ENCODE assay signal across 8 cellular contexts in genomic region chr3:129305592-129306091, GRCh38. TPM values are rescaled to one million over a fixed set of nuclear protein-coding genes. Genes with fewer than 3 reads are reported as not detected.
A peak's percentile ranks its signal among the peaks of the same experiment; 100 is the strongest.
DNase-seq lines count a peak whose midpoint lies in the region; ATAC-seq and TF ChIP-seq lines count a peak whose summit lies in the region.

No MANE protein-coding gene starts in this region.

- peaks cover 4% of the 10 kb centered on the region for H3K36me3 ChIP-seq in A673 (ENCODE audit: insufficient read depth, low read length, poor library complexity, severe bottlenecking)
- peaks cover 4% of the 10 kb centered on the region; the same call in 1 of the 2 replicates for H3K36me3 ChIP-seq in GM23248 (ENCODE audit: low read depth)
- no peaks in the 10 kb centered on the region for H3K36me3 ChIP-seq in OCI-LY3 (replicated peaks; ENCODE audit: low read depth, low read length)
- H3K36me3 ChIP-seq in thoracic aorta, result peaks cover 12% of the 10 kb centered on the region

- H4K20me1 ChIP-seq in GM23248 (ENCODE audit: insufficient read depth) (no peaks in the 10 kb centered on the region), OCI-LY3 (ENCODE audit: insufficient read depth, low read length) (no peaks in the 10 kb centered on the region)

- H3K79me2 ChIP-seq in GM23248 (ENCODE audit: insufficient read depth) (no peaks in the 10 kb centered on the region), OCI-LY3 (ENCODE audit: low read length) (no peaks in the 10 kb centered on the region)

- peak; percentile 94 for ATAC-seq in thoracic aorta (ENCODE audit: insufficient number of reproducible peaks, low FRiP score, low read depth)

- 44 to 46% methylated on average over 26 of the region's 26 CpGs for WGBS in GM23248 (ENCODE audit: low coverage in 1 of 2, low lambda C conversion rate in 2 of 2, missing lambda C conversion rate in 2 of 2), 2 experiments

- H3K27ac ChIP-seq in A673 (ENCODE audit: low read depth, low read length, poor library complexity, severe bottlenecking) (peak overlapping the region; percentile 4), GM23248 (peak overlapping the region; percentile 38), OCI-LY3 (ENCODE audit: low read length) (no peak overlapping the region), epithelial cell of prostate (peak overlapping the region; percentile 78), thoracic aorta (peak overlapping the region; percentile 69 to 88)

- H3K9me2 ChIP-seq in GM23248 (ENCODE audit: insufficient read depth), result no peaks in the 10 kb centered on the region

- H3K4me1 ChIP-seq in A673 (ENCODE audit: insufficient read depth, low read length, poor library complexity, severe bottlenecking), result peaks cover 13% of the 10 kb centered on the region
- no peaks in the 10 kb centered on the region for H3K4me1 ChIP-seq in GM23248 (ENCODE audit: insufficient read depth)
- peaks cover 26% of the 10 kb centered on the region for H3K4me1 ChIP-seq in OCI-LY3 (ENCODE audit: low read length)
- H3K4me1 ChIP-seq in mononuclear cell (ENCODE audit: insufficient read depth, low read length), result peaks cover 33% of the 10 kb centered on the region
- peaks cover 6 to 11% of the 10 kb centered on the region in 2 donors for H3K4me1 ChIP-seq in thoracic aorta (ENCODE audit: control insufficient read depth in 1 of 2, low read depth in 2 of 2)

- no peaks in the 10 kb centered on the region for H3K27me3 ChIP-seq in A673 (replicated peaks; ENCODE audit: insufficient read depth, low read depth, low read length, poor library complexity)
- no peaks in the 10 kb centered on the region for H3K27me3 ChIP-seq in GM23248 (replicated peaks; ENCODE audit: insufficient read depth)
- peaks cover 48% of the 10 kb centered on the region for H3K27me3 ChIP-seq in OCI-LY3 (ENCODE audit: low read depth, low read length)
- H3K27me3 ChIP-seq in mononuclear cell (ENCODE audit: insufficient read depth, low read length), result no peaks in the 10 kb centered on the region
- no peaks in the 10 kb centered on the region for H3K27me3 ChIP-seq in thoracic aorta (replicated peaks; ENCODE audit: insufficient read depth)

- H3K9me3 ChIP-seq in A673 (ENCODE audit: low read depth, low read length, poor library complexity, severe bottlenecking), result no peaks in the 10 kb centered on the region
- H3K9me3 ChIP-seq in GM23248 (ENCODE audit: low read depth), result no peaks in the 10 kb centered on the region
- no peaks in the 10 kb centered on the region for H3K9me3 ChIP-seq in OCI-LY3 (ENCODE audit: insufficient read depth, low read length)
- no peaks in the 10 kb centered on the region for H3K9me3 ChIP-seq in mononuclear cell (ENCODE audit: low read depth, low read length)
- H3K9me3 ChIP-seq in thoracic aorta, result no peaks in the 10 kb centered on the region

- peak overlapping the region; percentile 78 for H3K4me2 ChIP-seq in GM23248 (ENCODE audit: unreplicated experiment)
- peak overlapping the region; percentile 62 for H3K4me2 ChIP-seq in OCI-LY3 (ENCODE audit: low read length)

- in situ Hi-C loops in GM23248 (cut with MboI), result no loop called here

- H2AFZ ChIP-seq in GM23248 (peak overlapping the region; percentile 76), OCI-LY3 (ENCODE audit: low read depth, low read length) (peak overlapping the region; percentile 26; the same call in 1 of the 2 replicates)

- POLR2A ChIA-PET in A673 (lab: Charles Lee; ENCODE audit: low non-redundant PET), result no interaction called here

- H3F3A ChIP-seq in GM23248 (ENCODE audit: insufficient read depth), result peaks cover 7% of the 10 kb centered on the region; the same call in 1 of the 2 replicates

- H3K4me3 ChIP-seq in A673 (ENCODE audit: low read depth, low read length, poor library complexity, severe bottlenecking), result no peak overlapping the region
- peak overlapping the region; percentile 46 for H3K4me3 ChIP-seq in GM23248
- H3K4me3 ChIP-seq in OCI-LY3 (ENCODE audit: low read length), result peak overlapping the region; percentile 65
- H3K4me3 ChIP-seq in mononuclear cell (ENCODE audit: low read length), result peak overlapping the region; percentile 33
- H3K4me3 ChIP-seq in thoracic aorta, result peak overlapping the region; percentile 69

- peak; percentile 92 for DNase-seq in A673 (ENCODE audit: low spot score)
- DNase-seq in GM23248, result peak; percentile 77
- DNase-seq in epithelial cell of prostate (ENCODE audit: low read depth, low spot score), result peak; percentile 82
- peak; percentile 85 for DNase-seq in thoracic aorta (ENCODE audit: low spot score)
- no peak for DNase-seq in NCI-H1694 (lab: John Stamatoyannopoulos, UW)
- DNase-seq in central memory CD4-positive, alpha-beta T cell, result no peak

- intact Hi-C loops in A673 (cut with micrococcal nuclease; ENCODE audit: unreplicated experiment), result no loop called here

- CTCF ChIA-PET in A673 (lab: Charles Lee), result no interaction called here

- BruUV-seq in A673 (replicated peaks; lab: Mats Ljungman, UMichigan), result no TSS peak

- TF ChIP-seq CTCF in A673 (conservative IDR thresholded peaks at IDR 0.05; ENCODE audit: low read depth, low read length) (no peak), OCI-LY3 (IDR thresholded peaks at IDR 0.05; ENCODE audit: low read depth, low read length) (no peak), thoracic aorta (IDR thresholded peaks at IDR 0.05) (no peak)

- H3K9ac ChIP-seq in GM23248, result peak overlapping the region; percentile 59
- peak overlapping the region; percentile 23; the same call in 1 of the 2 replicates for H3K9ac ChIP-seq in OCI-LY3 (ENCODE audit: low read length)

RNA-seq across cellular contexts. Expression of gene HMCES, which starts 27.0 kb away (rescaled TPM):
- total RNA-seq in A673 (2021) (46.3 and 52.2 TPM in 2 replicates), mononuclear cell (37.9 TPM), thoracic aorta (10 to 100 TPM; 12.0 to 23.9 TPM)
- 10.6 and 12.5 TPM in 2 replicates for total RNA-seq in GM23248 (2014; rRNA removed; shearing (Covaris generic))
- polyA plus RNA-seq in GM23248 (2016; fragmentation: Nextera tagmentation; extraction: Ambion mirVana), result 33.2 and 33.5 TPM in 2 replicates

RNA-seq across cellular contexts. Expression of gene COPG1, which starts 56.2 kb away (rescaled TPM):
- total RNA-seq in A673 (2021), result 157 and 158 TPM in 2 replicates
- 298 and 328 TPM in 2 replicates for total RNA-seq in GM23248 (2014; rRNA removed; shearing (Covaris generic))
- polyA plus RNA-seq in GM23248 (2016; fragmentation: Nextera tagmentation; extraction: Ambion mirVana), result 254 and 265 TPM in 2 replicates
- total RNA-seq in mononuclear cell, result 61.7 TPM
- 100 to 1,000 TPM; 126 to 141 TPM for total RNA-seq in thoracic aorta

Comparison
In these comparisons a context has a peak if more than half of its experiments do, and no peak if none do; other contexts are left out.
1. DNase-seq: peak in A673 (single experiment), GM23248 (single experiment), epithelial cell of prostate (single experiment) and thoracic aorta (single experiment); none in NCI-H1694 (single experiment) and central memory CD4-positive, alpha-beta T cell (single experiment).